ENCODE assay signal across 1 cellular context in the genomic region with DNA sequence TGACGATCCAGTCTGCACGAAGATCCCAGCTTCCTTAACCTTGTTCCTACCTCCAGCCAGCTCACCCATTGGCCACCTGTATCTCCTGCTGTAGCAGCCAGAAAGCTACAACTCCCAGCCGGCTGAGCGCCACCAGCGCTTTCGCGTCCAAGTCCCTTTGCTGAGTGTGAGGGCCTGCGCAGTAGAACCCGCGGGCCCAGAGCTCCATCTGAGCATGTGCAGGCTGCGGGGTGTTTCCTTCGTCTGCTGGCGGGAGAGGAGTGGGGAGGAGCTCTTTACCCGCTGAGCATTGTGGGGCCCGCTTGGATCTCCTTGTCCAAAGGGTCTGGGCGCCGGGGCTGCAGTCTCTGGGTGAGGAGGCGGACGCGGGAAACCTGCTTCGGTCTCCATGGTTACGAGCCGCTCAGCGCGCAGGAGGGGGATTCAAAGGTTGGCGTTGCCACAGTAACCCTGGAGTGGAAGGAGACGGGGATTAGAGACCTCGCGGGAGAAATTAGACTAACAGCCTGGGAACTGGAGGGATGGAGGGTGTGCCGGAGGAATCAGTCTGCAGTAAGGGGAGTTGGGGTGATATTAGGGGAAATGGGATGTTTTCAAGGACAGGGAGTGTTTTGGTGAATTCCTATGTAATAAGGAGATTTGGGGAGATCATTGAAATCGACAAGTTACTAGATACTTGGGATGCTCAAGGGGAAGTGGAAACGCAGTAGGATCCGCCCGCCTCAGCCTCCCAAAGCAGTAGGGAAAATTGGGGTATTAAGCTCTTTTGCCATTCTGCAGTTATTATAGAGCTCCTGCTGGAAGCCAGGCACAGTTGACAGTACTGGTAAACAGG.
TF ChIP-seq lines count a peak whose summit lies in the region.

No MANE protein-coding gene starts in this region.

TF ChIP-seq in HepG2, 621 proteins besides CTCF, POLR2A, EP300 and RAD21 (continued from another document and continues in another):
- no peak for TF ChIP-seq DMTF1 (CRISPR knock-in tag; IDR thresholded peaks at IDR 0.05)
- no peak for TF ChIP-seq NR2F2 (IDR thresholded peaks at IDR 0.05; ENCODE audit: borderline replicate concordance, low read depth)
- TF ChIP-seq ZNF773 (CRISPR knock-in tag; IDR thresholded peaks at IDR 0.05; ENCODE audit: borderline replicate concordance): no peak
- TF ChIP-seq, protein P1, sequence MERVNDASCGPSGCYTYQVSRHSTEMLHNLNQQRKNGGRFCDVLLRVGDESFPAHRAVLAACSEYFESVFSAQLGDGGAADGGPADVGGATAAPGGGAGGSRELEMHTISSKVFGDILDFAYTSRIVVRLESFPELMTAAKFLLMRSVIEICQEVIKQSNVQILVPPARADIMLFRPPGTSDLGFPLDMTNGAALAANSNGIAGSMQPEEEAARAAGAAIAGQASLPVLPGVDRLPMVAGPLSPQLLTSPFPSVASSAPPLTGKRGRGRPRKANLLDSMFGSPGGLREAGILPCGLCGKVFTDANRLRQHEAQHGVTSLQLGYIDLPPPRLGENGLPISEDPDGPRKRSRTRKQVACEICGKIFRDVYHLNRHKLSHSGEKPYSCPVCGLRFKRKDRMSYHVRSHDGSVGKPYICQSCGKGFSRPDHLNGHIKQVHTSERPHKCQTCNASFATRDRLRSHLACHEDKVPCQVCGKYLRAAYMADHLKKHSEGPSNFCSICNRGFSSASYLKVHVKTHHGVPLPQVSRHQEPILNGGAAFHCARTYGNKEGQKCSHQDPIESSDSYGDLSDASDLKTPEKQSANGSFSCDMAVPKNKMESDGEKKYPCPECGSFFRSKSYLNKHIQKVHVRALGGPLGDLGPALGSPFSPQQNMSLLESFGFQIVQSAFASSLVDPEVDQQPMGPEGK (CRISPR knock-in tag; IDR thresholded peaks at IDR 0.05): peak; percentile 51; the same call in 1 of the 2 replicates
- TF ChIP-seq SAFB2 (CRISPR knock-in tag; IDR thresholded peaks at IDR 0.05; ENCODE audit: borderline replicate concordance, low read depth): 0 out of 2 replicates have a peak, but pooled peaks have one; percentile 19
- no peak for TF ChIP-seq ZNF549 (CRISPR knock-in tag; IDR thresholded peaks at IDR 0.05)
- TF ChIP-seq ZNF564 (CRISPR knock-in tag; IDR thresholded peaks at IDR 0.05): peak; percentile 62; the same call in 1 of the 2 replicates
- TF ChIP-seq ZNF775 (CRISPR knock-in tag; IDR thresholded peaks at IDR 0.05; ENCODE audit: borderline replicate concordance): no peak
- TF ChIP-seq ZNF124 (CRISPR knock-in tag; IDR thresholded peaks at IDR 0.05): no peak
- TF ChIP-seq, protein P2, sequence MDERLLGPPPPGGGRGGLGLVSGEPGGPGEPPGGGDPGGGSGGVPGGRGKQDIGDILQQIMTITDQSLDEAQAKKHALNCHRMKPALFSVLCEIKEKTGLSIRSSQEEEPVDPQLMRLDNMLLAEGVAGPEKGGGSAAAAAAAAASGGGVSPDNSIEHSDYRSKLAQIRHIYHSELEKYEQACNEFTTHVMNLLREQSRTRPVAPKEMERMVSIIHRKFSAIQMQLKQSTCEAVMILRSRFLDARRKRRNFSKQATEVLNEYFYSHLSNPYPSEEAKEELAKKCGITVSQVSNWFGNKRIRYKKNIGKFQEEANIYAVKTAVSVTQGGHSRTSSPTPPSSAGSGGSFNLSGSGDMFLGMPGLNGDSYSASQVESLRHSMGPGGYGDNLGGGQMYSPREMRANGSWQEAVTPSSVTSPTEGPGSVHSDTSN (CRISPR knock-in tag; IDR thresholded peaks at IDR 0.05): no peak
- no peak for TF ChIP-seq TCF7L2 (IDR thresholded peaks at IDR 0.05; ENCODE audit: low read depth, low read length)
- TF ChIP-seq AHR (CRISPR knock-in tag; IDR thresholded peaks at IDR 0.05): no peak
- no peak for TF ChIP-seq ZNF224 (CRISPR knock-in tag; IDR thresholded peaks at IDR 0.05)
- TF ChIP-seq, protein P3, sequence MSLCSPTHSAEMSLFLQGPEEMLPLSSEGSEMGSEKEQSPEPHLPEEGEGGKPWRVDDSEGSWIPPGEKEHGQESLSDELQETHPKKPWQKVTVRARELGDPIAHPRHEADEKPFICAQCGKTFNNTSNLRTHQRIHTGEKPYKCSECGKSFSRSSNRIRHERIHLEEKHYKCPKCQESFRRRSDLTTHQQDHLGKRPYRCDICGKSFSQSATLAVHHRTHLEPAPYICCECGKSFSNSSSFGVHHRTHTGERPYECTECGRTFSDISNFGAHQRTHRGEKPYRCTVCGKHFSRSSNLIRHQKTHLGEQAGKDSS (CRISPR knock-in tag; IDR thresholded peaks at IDR 0.05; ENCODE audit: borderline replicate concordance, low read depth): no peak
- peak; percentile 67 for TF ChIP-seq GATAD1 (CRISPR knock-in tag; IDR thresholded peaks at IDR 0.05)
- TF ChIP-seq POGK (CRISPR knock-in tag; conservative IDR thresholded peaks at IDR 0.05): peak; percentile 56
- no peak for TF ChIP-seq ZNF562 (CRISPR knock-in tag; IDR thresholded peaks at IDR 0.05; ENCODE audit: borderline replicate concordance)
- TF ChIP-seq TEAD2 (CRISPR knock-in tag; IDR thresholded peaks at IDR 0.05): no peak
- 0 out of 2 replicates have a peak, but pooled peaks have one; percentile 26 for TF ChIP-seq ARHGAP35 (CRISPR knock-in tag; IDR thresholded peaks at IDR 0.05; ENCODE audit: borderline replicate concordance)
- TF ChIP-seq, protein P4, sequence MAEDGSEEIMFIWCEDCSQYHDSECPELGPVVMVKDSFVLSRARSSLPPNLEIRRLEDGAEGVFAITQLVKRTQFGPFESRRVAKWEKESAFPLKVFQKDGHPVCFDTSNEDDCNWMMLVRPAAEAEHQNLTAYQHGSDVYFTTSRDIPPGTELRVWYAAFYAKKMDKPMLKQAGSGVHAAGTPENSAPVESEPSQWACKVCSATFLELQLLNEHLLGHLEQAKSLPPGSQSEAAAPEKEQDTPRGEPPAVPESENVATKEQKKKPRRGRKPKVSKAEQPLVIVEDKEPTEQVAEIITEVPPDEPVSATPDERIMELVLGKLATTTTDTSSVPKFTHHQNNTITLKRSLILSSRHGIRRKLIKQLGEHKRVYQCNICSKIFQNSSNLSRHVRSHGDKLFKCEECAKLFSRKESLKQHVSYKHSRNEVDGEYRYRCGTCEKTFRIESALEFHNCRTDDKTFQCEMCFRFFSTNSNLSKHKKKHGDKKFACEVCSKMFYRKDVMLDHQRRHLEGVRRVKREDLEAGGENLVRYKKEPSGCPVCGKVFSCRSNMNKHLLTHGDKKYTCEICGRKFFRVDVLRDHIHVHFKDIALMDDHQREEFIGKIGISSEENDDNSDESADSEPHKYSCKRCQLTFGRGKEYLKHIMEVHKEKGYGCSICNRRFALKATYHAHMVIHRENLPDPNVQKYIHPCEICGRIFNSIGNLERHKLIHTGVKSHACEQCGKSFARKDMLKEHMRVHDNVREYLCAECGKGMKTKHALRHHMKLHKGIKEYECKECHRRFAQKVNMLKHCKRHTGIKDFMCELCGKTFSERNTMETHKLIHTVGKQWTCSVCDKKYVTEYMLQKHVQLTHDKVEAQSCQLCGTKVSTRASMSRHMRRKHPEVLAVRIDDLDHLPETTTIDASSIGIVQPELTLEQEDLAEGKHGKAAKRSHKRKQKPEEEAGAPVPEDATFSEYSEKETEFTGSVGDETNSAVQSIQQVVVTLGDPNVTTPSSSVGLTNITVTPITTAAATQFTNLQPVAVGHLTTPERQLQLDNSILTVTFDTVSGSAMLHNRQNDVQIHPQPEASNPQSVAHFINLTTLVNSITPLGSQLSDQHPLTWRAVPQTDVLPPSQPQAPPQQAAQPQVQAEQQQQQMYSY (CRISPR knock-in tag; IDR thresholded peaks at IDR 0.05): no peak
- TF ChIP-seq KDM1A (CRISPR knock-in tag; IDR thresholded peaks at IDR 0.05): no peak
- no peak for TF ChIP-seq REL (CRISPR knock-in tag; conservative IDR thresholded peaks at IDR 0.05)
- TF ChIP-seq RORA (CRISPR knock-in tag; IDR thresholded peaks at IDR 0.05): no peak
- no peak for TF ChIP-seq MLXIP (CRISPR knock-in tag; IDR thresholded peaks at IDR 0.05; ENCODE audit: borderline replicate concordance)
- no peak for TF ChIP-seq ZNF251 (CRISPR knock-in tag; IDR thresholded peaks at IDR 0.05)
- TF ChIP-seq SMYD3 (CRISPR knock-in tag; IDR thresholded peaks at IDR 0.05): 0 out of 2 replicates have a peak, but pooled peaks have one; percentile 70
- no peak for TF ChIP-seq GLI4 (CRISPR knock-in tag; IDR thresholded peaks at IDR 0.05; ENCODE audit: borderline replicate concordance)
- TF ChIP-seq SATB2 (CRISPR knock-in tag; IDR thresholded peaks at IDR 0.05): no peak
- no peak for TF ChIP-seq CBX1 (IDR thresholded peaks at IDR 0.05; ENCODE audit: low read depth)
- TF ChIP-seq ZNF577 (CRISPR knock-in tag; IDR thresholded peaks at IDR 0.05; ENCODE audit: borderline replicate concordance, low read depth): no peak
- no peak; the same call in 1 of the 2 replicates for TF ChIP-seq ZNF615 (CRISPR knock-in tag; IDR thresholded peaks at IDR 0.05; ENCODE audit: borderline replicate concordance)
- TF ChIP-seq ZNF660 (CRISPR knock-in tag; IDR thresholded peaks at IDR 0.05; ENCODE audit: borderline replicate concordance, low read depth): no peak
- TF ChIP-seq ZNF788 (CRISPR knock-in tag; IDR thresholded peaks at IDR 0.05; ENCODE audit: borderline replicate concordance): peak; percentile 38; the same call in 1 of the 2 replicates
- TF ChIP-seq ZNF329 (CRISPR knock-in tag; IDR thresholded peaks at IDR 0.05; ENCODE audit: low read depth): no peak
- no peak for TF ChIP-seq CHD2 (IDR thresholded peaks at IDR 0.05; ENCODE audit: low read depth, low read length)
- no peak for TF ChIP-seq JUN (CRISPR knock-in tag; IDR thresholded peaks at IDR 0.05)
- TF ChIP-seq ZNF704 (CRISPR knock-in tag; IDR thresholded peaks at IDR 0.05; ENCODE audit: borderline replicate concordance): 0 out of 2 replicates have a peak, but pooled peaks have one; percentile 32
- no peak for TF ChIP-seq ATF1 (CRISPR knock-in tag; IDR thresholded peaks at IDR 0.05)
- no peak for TF ChIP-seq ZNF441 (CRISPR knock-in tag; IDR thresholded peaks at IDR 0.05; ENCODE audit: borderline replicate concordance)
- TF ChIP-seq, protein P5, sequence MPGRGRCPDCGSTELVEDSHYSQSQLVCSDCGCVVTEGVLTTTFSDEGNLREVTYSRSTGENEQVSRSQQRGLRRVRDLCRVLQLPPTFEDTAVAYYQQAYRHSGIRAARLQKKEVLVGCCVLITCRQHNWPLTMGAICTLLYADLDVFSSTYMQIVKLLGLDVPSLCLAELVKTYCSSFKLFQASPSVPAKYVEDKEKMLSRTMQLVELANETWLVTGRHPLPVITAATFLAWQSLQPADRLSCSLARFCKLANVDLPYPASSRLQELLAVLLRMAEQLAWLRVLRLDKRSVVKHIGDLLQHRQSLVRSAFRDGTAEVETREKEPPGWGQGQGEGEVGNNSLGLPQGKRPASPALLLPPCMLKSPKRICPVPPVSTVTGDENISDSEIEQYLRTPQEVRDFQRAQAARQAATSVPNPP (CRISPR knock-in tag; IDR thresholded peaks at IDR 0.05): no peak
- no peak for TF ChIP-seq ADNP (CRISPR knock-in tag; IDR thresholded peaks at IDR 0.05)
- no peak for TF ChIP-seq ZNF30 (CRISPR knock-in tag; IDR thresholded peaks at IDR 0.05)
